Comparison of ENCODE assay signal across 10 cellular contexts in the genomic region with DNA sequence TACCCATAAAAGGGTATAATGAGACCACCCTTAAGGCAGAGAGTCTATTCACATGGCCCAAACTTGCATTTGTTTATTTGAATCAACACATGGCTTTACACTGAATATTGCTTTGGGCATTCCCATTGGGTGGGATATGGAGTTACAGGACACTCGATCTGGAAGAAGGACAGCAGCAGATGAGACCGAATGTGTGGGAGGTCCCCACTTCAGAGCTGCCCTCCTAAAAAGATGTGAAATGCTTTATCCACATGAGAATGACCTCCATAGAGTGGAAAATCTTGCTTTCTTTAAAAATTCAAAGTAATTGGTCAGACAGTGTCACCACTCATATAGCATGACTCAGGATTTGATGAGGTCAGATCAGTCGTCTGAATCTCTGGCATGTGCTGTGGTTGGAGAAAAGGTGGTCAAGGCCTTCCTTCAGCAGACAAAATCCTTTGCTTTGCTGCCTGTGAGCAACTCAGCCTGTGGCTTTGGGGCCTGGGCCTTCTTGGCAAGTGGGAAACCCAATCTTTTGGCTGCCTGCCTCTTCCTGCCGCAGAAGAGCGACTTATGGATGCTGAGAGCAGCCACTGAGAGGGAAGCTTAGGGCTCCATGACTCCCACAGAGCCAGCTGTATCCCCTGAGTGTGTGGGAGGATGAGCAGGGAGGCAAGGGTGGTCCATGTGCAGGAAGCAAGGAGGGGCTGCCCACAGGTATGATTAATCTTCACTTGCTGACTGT. TPM values are rescaled to one million over a fixed set of nuclear protein-coding genes. Genes with fewer than 3 reads are reported as not detected.
DNase-seq lines count a peak whose midpoint lies in the region; ATAC-seq and TF ChIP-seq lines count a peak whose summit lies in the region.
"Had no signal": no experiment of that assay in that cellular context is flagged by ENCODE, and none has a peak within 500 bp of the region (broad histone marks: within the 10 kb centered on the region; RNA-seq: fewer than 3 reads in every experiment).

No MANE protein-coding gene starts in this region.

- intact Hi-C loops in activated CD4-positive, alpha-beta T cell treated with anti-CD3 and anti-CD28 coated beads for 36 hours (cut with DNase I, micrococcal nuclease): no loop called here
- intact Hi-C loops in adrenal gland (cut with DNase I): no loop called here
- intact Hi-C loops in left ventricle myocardium inferior (cut with micrococcal nuclease): no loop called here

- H3K27ac ChIP-seq in adrenal gland (peak overlapping the region in 3 of 5 donors; percentile 15 to 74 (median 35)), left ventricle myocardium inferior (replicated peaks) (peak overlapping the region; percentile 41), temporal lobe (ENCODE audit: low read depth, low read length) (peak overlapping the region; percentile 47)

- no peak overlapping the region for H3K4me3 ChIP-seq in adrenal gland
- H3K4me3 ChIP-seq in left ventricle myocardium inferior: no peak overlapping the region
- no peak overlapping the region for H3K4me3 ChIP-seq in H7 (ENCODE audit: insufficient read depth, low read depth, low read length)

- CTCF ChIA-PET in activated CD4-positive, alpha-beta T cell treated with anti-CD3 and anti-CD28 coated beads for 36 hours (lab: Charles Lee): interaction anchor here (0.6 to 0.8 kb wide), 3 partner anchors 30 to 480 kb away, joined by 3 to 4 read pairs (median 3); no protein-coding TSS in a partner anchor

- DNase-seq in activated CD4-positive, alpha-beta T cell treated with anti-CD3 and anti-CD28 coated beads for 48 hours: peak; percentile 15
- DNase-seq in activated CD4-positive, alpha-beta T cell treated with anti-CD3 and anti-CD28 coated beads for 36 hours: no peak
- DNase-seq in adrenal gland: peak in 6 of 7 donors; percentile 31 to 75 (median 56)
- DNase-seq in left ventricle myocardium inferior: peak; percentile 31
- no peak for DNase-seq in effector CD4-positive, alpha-beta T cell
- DNase-seq in NCI-H1694 treated with DMSO at 0.1 percent for 48 hours (lab: John Stamatoyannopoulos, UW): no peak
- no peak for DNase-seq in H7
- DNase-seq: NCI-H2029 treated with DMSO at 0.1 percent for 48 hours had no signal

- H3K27me3 ChIP-seq in adrenal gland (no peaks in the 10 kb centered on the region), left ventricle myocardium inferior (ENCODE audit: low read depth) (no peaks in the 10 kb centered on the region), H7 (ENCODE audit: control insufficient read depth, insufficient read depth, low read length) (no peaks in the 10 kb centered on the region)

- no peaks in the 10 kb centered on the region for H3K36me3 ChIP-seq in adrenal gland (replicated peaks in 1 of 2)
- no peaks in the 10 kb centered on the region for H3K36me3 ChIP-seq in left ventricle myocardium inferior
- H3K36me3 ChIP-seq in H7 (replicated peaks; ENCODE audit: control insufficient read depth, insufficient read depth, low read length): no peaks in the 10 kb centered on the region

- no peaks in the 10 kb centered on the region for H3K36me3 Mint-ChIP-seq in activated CD4-positive, alpha-beta T cell treated with anti-CD3 and anti-CD28 coated beads for 36 hours (ENCODE audit: low read depth)
- H3K36me3 Mint-ChIP-seq: WTC11 had no signal

- 45 to 60% (median 47%) methylated on average over 5 of the region's 5 CpGs for WGBS in adrenal gland, 4 donors

- TF ChIP-seq CTCF in adrenal gland (IDR thresholded peaks at IDR 0.05) (no peak), left ventricle myocardium inferior (IDR thresholded peaks at IDR 0.05; ENCODE audit: borderline replicate concordance) (no peak)

- H3K27me3 Mint-ChIP-seq in activated CD4-positive, alpha-beta T cell treated with anti-CD3 and anti-CD28 coated beads for 36 hours: no peaks in the 10 kb centered on the region

- H3K9me3 Mint-ChIP-seq in activated CD4-positive, alpha-beta T cell treated with anti-CD3 and anti-CD28 coated beads for 36 hours (ENCODE audit: low read depth): peaks cover 8% of the 10 kb centered on the region
- H3K9me3 Mint-ChIP-seq: WTC11 had no signal

- H3K27ac Mint-ChIP-seq in activated CD4-positive, alpha-beta T cell treated with anti-CD3 and anti-CD28 coated beads for 36 hours: no peak overlapping the region
- H3K27ac Mint-ChIP-seq: WTC11 had no signal

- no peaks in the 10 kb centered on the region for H3K4me1 ChIP-seq in adrenal gland (replicated peaks in 1 of 2)
- no peaks in the 10 kb centered on the region for H3K4me1 ChIP-seq in left ventricle myocardium inferior

- TF ChIP-seq POLR2A in adrenal gland (IDR thresholded peaks at IDR 0.05): no peak

- POLR2A ChIA-PET in activated CD4-positive, alpha-beta T cell treated with anti-CD3 and anti-CD28 coated beads for 36 hours (lab: Charles Lee): no interaction called here

- no peak overlapping the region for H3K4me3 Mint-ChIP-seq in activated CD4-positive, alpha-beta T cell treated with anti-CD3 and anti-CD28 coated beads for 36 hours
- H3K4me3 Mint-ChIP-seq: WTC11 had no signal

- H3K9me3 ChIP-seq in adrenal gland (replicated peaks in 1 of 3) (no peaks in the 10 kb centered on the region), left ventricle myocardium inferior (replicated peaks) (peaks cover 22% of the 10 kb centered on the region)

- ATAC-seq in activated CD4-positive, alpha-beta T cell treated with anti-CD3 and anti-CD28 coated beads for 36 hours: no peak
- ATAC-seq: WTC11 had no signal

- no peaks in the 10 kb centered on the region for H3K4me1 Mint-ChIP-seq in activated CD4-positive, alpha-beta T cell treated with anti-CD3 and anti-CD28 coated beads for 36 hours

RNA-seq across cellular contexts. Expression of a gene that starts 39.3 kb away (rescaled TPM):
- 100 to 1,000 TPM; 102 to 117 TPM for total RNA-seq in activated CD4-positive, alpha-beta T cell treated with anti-CD3 and anti-CD28 coated beads for 36 hours
- total RNA-seq in adrenal gland (10 to 100 TPM in 2 of 8 donors, 1 to 10 TPM in 6; 3.3 to 16.0 (median 6.3) TPM), left ventricle myocardium inferior (3.8 TPM), temporal lobe (1.2 TPM)
- polyA plus RNA-seq in adrenal gland: 10 to 100 TPM in 1 of 3 donors, 1 to 10 TPM in 2; 3.7 to 14.3 (median 8.8) TPM
- total RNA-seq in H7 (2014; rRNA removed; shearing (Covaris generic)): 1.4 TPM in 1 of 2 replicates, not detected in the other

Comparison
In these comparisons a context has a peak if more than half of its experiments do, and no peak if none do; other contexts are left out.
1. DNase-seq: peak in activated CD4-positive, alpha-beta T cell treated with anti-CD3 and anti-CD28 coated beads for 48 hours (single experiment), adrenal gland (6 of 7) and left ventricle myocardium inferior (single experiment); none in activated CD4-positive, alpha-beta T cell treated with anti-CD3 and anti-CD28 coated beads for 36 hours (single experiment), effector CD4-positive, alpha-beta T cell (single experiment), NCI-H1694 treated with DMSO at 0.1 percent for 48 hours (single experiment) and H7 (single experiment).
2. RNA of a gene that starts 39.3 kb away (total RNA-seq): 102 to 117 TPM in activated CD4-positive, alpha-beta T cell treated with anti-CD3 and anti-CD28 coated beads for 36 hours; 3.3 to 16.0 TPM in adrenal gland, 3.8 TPM in left ventricle myocardium inferior (single experiment), 1.2 TPM in temporal lobe (single experiment) and 1.4 TPM in H7; every median in the first group is over 4 times any median in the second.
3. Peak in every context shown above with its lines, with median percentiles within 50 percentile points of each other: H3K27ac ChIP-seq.